In genomic region chr15:78988361-78988911, GRCh38 we compare ENCODE assay signal across 8 cellular contexts. TPM values are rescaled to one million over a fixed set of nuclear protein-coding genes. Genes with fewer than 3 reads are reported as not detected.
DNase-seq lines count a peak whose midpoint lies in the region; ATAC-seq lines count a peak whose summit lies in the region.

No MANE protein-coding gene starts in this region.

- ATAC-seq in HG02610 (IDR thresholded peaks at IDR 0.05; ENCODE audit: unreplicated experiment), result peak; percentile 62

- no peak overlapping the region for H2BK120ac ChIP-seq in trophoblast cell (ENCODE audit: insufficient read depth, low read length, poor library complexity)

- H4K12ac ChIP-seq in trophoblast cell (ENCODE audit: low read depth, low read length), result no peak overlapping the region

- no peaks in the 10 kb centered on the region for H3K79me2 ChIP-seq in trophoblast cell (ENCODE audit: control insufficient read depth, insufficient read depth, low read length, poor library complexity)

- H3K4ac ChIP-seq in trophoblast cell (ENCODE audit: low read depth, low read length), result no peak overlapping the region

- peaks cover 9 to 11% of the 10 kb centered on the region in 2 experiments for H3K4me1 ChIP-seq in trophoblast cell (ENCODE audit: control insufficient read depth in 1 of 2, insufficient read depth in 2 of 2, low read length in 2 of 2)

- H3K18ac ChIP-seq in trophoblast cell (ENCODE audit: low read length), result no peak overlapping the region

- H3K27me3 ChIP-seq in trophoblast cell (ENCODE audit: insufficient read depth, low read length), result no peaks in the 10 kb centered on the region

- H3K36me3 ChIP-seq in trophoblast cell (ENCODE audit: control insufficient read depth in 1 of 2, insufficient read depth in 2 of 2, low read length in 2 of 2), result peaks cover 2% of the 10 kb centered on the region in 2 experiments

- H4K8ac ChIP-seq in trophoblast cell (ENCODE audit: low read depth, low read length), result no peak overlapping the region

- no peak overlapping the region for H2BK12ac ChIP-seq in trophoblast cell (ENCODE audit: low read length)

- peaks cover 7% of the 10 kb centered on the region for H3K9me3 ChIP-seq in trophoblast cell (ENCODE audit: insufficient read depth, low read depth, low read length)

- H3K27ac ChIP-seq in trophoblast cell (ENCODE audit: low read depth, low read length), result no peak overlapping the region

- peaks cover 8% of the 10 kb centered on the region for H3K79me1 ChIP-seq in trophoblast cell (ENCODE audit: low read length)

- peak overlapping the region; percentile 21 for H4K91ac ChIP-seq in trophoblast cell (ENCODE audit: low read depth, low read length)

- peak overlapping the region; percentile 5 for H2BK5ac ChIP-seq in trophoblast cell (ENCODE audit: low read depth, low read length, poor library complexity)

- peak overlapping the region; percentile 3 for H2AK5ac ChIP-seq in trophoblast cell (ENCODE audit: low read length)

- H3K4me2 ChIP-seq in trophoblast cell (ENCODE audit: low read length), result no peak overlapping the region

- WGBS in trophoblast cell (ENCODE audit: extremely low coverage, insufficient coverage, insufficient read length), result no CpG with 5 or more reads among the region's 7 CpGs

- H3K14ac ChIP-seq in trophoblast cell (ENCODE audit: low read length), result peak overlapping the region; percentile 10

- H3K4me3 ChIP-seq in trophoblast cell (ENCODE audit: low read depth, low read length), result no peak overlapping the region

- DNase-seq in CD1c-positive myeloid dendritic cell (ENCODE audit: extremely low spot score) (peak; percentile 94), SKM-1 (lab: John Stamatoyannopoulos, UW; ENCODE audit: unreplicated experiment) (peak; percentile 53), fibroblast of peridontal ligament (ENCODE audit: extremely low read depth) (peak; percentile 98), trophoblast cell (peak; percentile 59 to 71), COLO668 (lab: John Stamatoyannopoulos, UW; ENCODE audit: unreplicated experiment) (no peak), NCI-H748 treated with DMSO at 0.1 percent for 48 hours (lab: John Stamatoyannopoulos, UW) (no peak)
- DNase-seq in stimulated activated CD4-positive, alpha-beta T cell treated with anti-CD3 and anti-CD28 coated beads, Interleukin-2, amount 100 ng/mL, for 24 hours, result no peak

- H3K9ac ChIP-seq in trophoblast cell (ENCODE audit: low read length), result no peak overlapping the region

- H3K23ac ChIP-seq in trophoblast cell (ENCODE audit: low read length), result no peak overlapping the region

- H2AFZ ChIP-seq in trophoblast cell (ENCODE audit: insufficient read depth, low read length, poor library complexity), result no peak overlapping the region

RNA-seq across cellular contexts. Expression of gene CTSH, which starts 43.6 kb away (rescaled TPM):
- 73.2 and 80.7 TPM in 2 replicates for polyA plus RNA-seq in trophoblast cell (2013)

Comparison
In these comparisons a context has a peak if more than half of its experiments do, and no peak if none do; other contexts are left out.
1. DNase-seq: peak in CD1c-positive myeloid dendritic cell (single experiment), SKM-1 (single experiment), fibroblast of peridontal ligament (single experiment) and trophoblast cell (2 of 2); none in stimulated activated CD4-positive, alpha-beta T cell treated with anti-CD3 and anti-CD28 coated beads, Interleukin-2, amount 100 ng/mL, for 24 hours (0 of 2), COLO668 (single experiment) and NCI-H748 treated with DMSO at 0.1 percent for 48 hours (single experiment).